In genomic region chr11:128488471-128488870, GRCh38 we compare ENCODE assay signal across 10 cellular contexts.
DNase-seq lines count a peak whose midpoint lies in the region; ATAC-seq and TF ChIP-seq lines count a peak whose summit lies in the region.
"Had no signal": no experiment of that assay in that cellular context is flagged by ENCODE, and none has a peak within 500 bp of the region (broad histone marks: within the 10 kb centered on the region; RNA-seq: fewer than 3 reads in every experiment).

No MANE protein-coding gene starts in this region.

- WGBS in adrenal gland, 4 donors = 82 to 94% (median 88%) methylated on average over 5 of the region's 5 CpGs

- no peak for TF ChIP-seq POLR2A in adrenal gland (IDR thresholded peaks at IDR 0.05)

- no peaks in the 10 kb centered on the region for H3K9me3 ChIP-seq in adrenal gland (replicated peaks in 1 of 3)

- H3K36me3 ChIP-seq in adrenal gland (replicated peaks in 1 of 2) = peaks cover 0 to 50% of the 10 kb centered on the region in 2 donors

- H3K4me1 ChIP-seq in adrenal gland (replicated peaks in 1 of 2) = peaks cover 6 to 24% of the 10 kb centered on the region in 2 donors

- H3K27me3 ChIP-seq in adrenal gland = no peaks in the 10 kb centered on the region

- H3K27ac ChIP-seq in skin epidermis = peak overlapping the region in 13 of 21 experiments; percentile 6 to 77 (median 51)
- H3K27ac ChIP-seq in adrenal gland = no peak overlapping the region
- H3K27ac ChIP-seq: 22Rv1 had no signal

- H3K4me3 ChIP-seq in fibroblast of pulmonary artery (replicated peaks; ENCODE audit: low read depth, low read length) (no peak overlapping the region), skin epidermis (no peak overlapping the region), adrenal gland (no peak overlapping the region)

- intact Hi-C loops in adrenal gland (cut with DNase I) = no loop called here

- peak; percentile 9 for DNase-seq in NK-92 treated with Interleukin-12 subunit alpha and Interleukin-12 subunit beta, amount 100 ng/mL, for 24 hours (lab: John Stamatoyannopoulos, UW)
- DNase-seq in NK-92 (lab: John Stamatoyannopoulos, UW; ENCODE audit: unreplicated experiment) = no peak
- peak; percentile 82 for DNase-seq in SKM-1 (lab: John Stamatoyannopoulos, UW; ENCODE audit: unreplicated experiment)
- DNase-seq in fibroblast of pulmonary artery (ENCODE audit: low read depth) = peak; percentile 94
- DNase-seq in central memory CD4-positive, alpha-beta T cell = no peak
- DNase-seq in adrenal gland = no peak
- DNase-seq: substantia nigra had no signal

- ATAC-seq in HG03571 (IDR thresholded peaks at IDR 0.05; ENCODE audit: unreplicated experiment) = no peak

- TF ChIP-seq CTCF in fibroblast of pulmonary artery (IDR thresholded peaks at IDR 0.05; ENCODE audit: low read length, missing control alignments) (no peak), adrenal gland (IDR thresholded peaks at IDR 0.05) (no peak)

Comparison
In these comparisons a context has a peak if more than half of its experiments do, and no peak if none do; other contexts are left out.
1. DNase-seq: peak in NK-92 treated with Interleukin-12 subunit alpha and Interleukin-12 subunit beta, amount 100 ng/mL, for 24 hours (single experiment), SKM-1 (single experiment) and fibroblast of pulmonary artery (single experiment); none in NK-92 (single experiment), central memory CD4-positive, alpha-beta T cell (single experiment) and adrenal gland (0 of 7).
2. H3K27ac ChIP-seq: peak in skin epidermis (13 of 21); none in adrenal gland (0 of 5).